ENCODE assay signal across 24 cellular contexts in genomic region chr10:76719021-76719420, GRCh38.
"Had no signal": no experiment of that assay in that cellular context is flagged by ENCODE, and none has a peak within 500 bp of the region (broad histone marks: within the 10 kb centered on the region; RNA-seq: fewer than 3 reads in every experiment).

No MANE protein-coding gene starts in this region.

- H3K4me1 Mint-ChIP-seq: endodermal cell had no signal

- H3K4me1 ChIP-seq: colonic mucosa, esophagus muscularis mucosa, esophagus squamous epithelium, foreskin keratinocyte, gastrocnemius medialis, gastroesophageal sphincter had no signal

- ATAC-seq: effector memory CD8-positive, alpha-beta T cell; esophagus mucosa; foreskin keratinocyte; gastrocnemius medialis; gastroesophageal sphincter; heart left ventricle; heart right ventricle had no signal

- H3K27ac Mint-ChIP-seq: dendritic cell treated with granulocyte-macrophage colony-stimulating factor and Interleukin-4, amounts not matched to agents 40 ng/mL and 50 ng/mL, for 4 days; effector memory CD8-positive, alpha-beta T cell; endodermal cell had no signal

- H3K4me3 ChIP-seq: colonic mucosa, coronary artery, dorsolateral prefrontal cortex, esophagus muscularis mucosa, esophagus squamous epithelium, gastrocnemius medialis, gastroesophageal sphincter, heart left ventricle, heart right ventricle had no signal

- H3K27me3 Mint-ChIP-seq: effector memory CD8-positive, alpha-beta T cell had no signal

- H3K9me3 Mint-ChIP-seq: dendritic cell treated with granulocyte-macrophage colony-stimulating factor and Interleukin-4, amounts not matched to agents 40 ng/mL and 50 ng/mL, for 4 days; endodermal cell had no signal

- H3K27me3 ChIP-seq: colonic mucosa, esophagus muscularis mucosa, esophagus squamous epithelium, gastrocnemius medialis, gastroesophageal sphincter, heart right ventricle had no signal

- H3K27ac ChIP-seq: colonic mucosa, coronary artery, dorsolateral prefrontal cortex, epithelial cell of prostate, esophagus muscularis mucosa, esophagus squamous epithelium, foreskin keratinocyte, gastrocnemius medialis, gastroesophageal sphincter, heart left ventricle, heart right ventricle had no signal

- H3K9me3 ChIP-seq: colonic mucosa, esophagus muscularis mucosa, esophagus squamous epithelium, gastrocnemius medialis, gastroesophageal sphincter, heart left ventricle, heart right ventricle had no signal

- DNase-seq: colonic mucosa; cortex of kidney; dermis blood vessel endothelial cell; dorsolateral prefrontal cortex; effector CD4-positive, alpha-beta T cell; effector CD8-positive, alpha-beta T cell; effector memory CD4-positive, alpha-beta T cell; effector memory CD8-positive, alpha-beta T cell; endodermal cell; erythroblast; esophagus squamous epithelium; foreskin keratinocyte; foreskin melanocyte; gastrocnemius medialis; glutamatergic neuron; head of caudate nucleus; heart left ventricle; heart right ventricle had no signal

- H3K36me3 ChIP-seq: colonic mucosa, esophagus muscularis mucosa, esophagus squamous epithelium, gastrocnemius medialis, gastroesophageal sphincter, heart left ventricle, heart right ventricle had no signal

- H3K4me3 Mint-ChIP-seq: dendritic cell treated with granulocyte-macrophage colony-stimulating factor and Interleukin-4, amounts not matched to agents 40 ng/mL and 50 ng/mL, for 4 days; effector memory CD8-positive, alpha-beta T cell; endodermal cell had no signal
